ENCODE assay signal across 8 cellular contexts in the genomic region with DNA sequence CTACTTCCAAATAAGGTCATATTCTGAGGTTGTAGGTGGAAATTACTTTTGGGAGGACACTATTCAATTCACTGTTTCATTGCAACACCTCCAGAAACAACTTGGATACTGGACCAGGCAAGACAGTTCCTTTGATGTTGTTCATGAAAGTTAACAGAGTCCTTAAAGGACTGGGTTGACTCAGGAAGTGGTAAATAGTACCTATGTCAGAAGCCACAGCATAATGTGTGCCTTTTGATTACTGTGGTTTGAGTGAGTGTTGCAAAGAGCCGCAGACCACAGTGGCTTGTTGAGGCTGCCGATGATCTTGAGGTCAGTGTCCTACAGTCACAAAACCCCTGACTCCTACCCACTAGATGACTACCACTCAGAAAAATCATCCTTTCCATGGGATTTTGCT. TPM values are rescaled to one million over a fixed set of nuclear protein-coding genes. Genes with fewer than 3 reads are reported as not detected.
DNase-seq lines count a peak whose midpoint lies in the region; ATAC-seq and TF ChIP-seq lines count a peak whose summit lies in the region.

No MANE protein-coding gene starts in this region.

- no peaks in the 10 kb centered on the region for H3K36me3 Mint-ChIP-seq in endothelial cell (ENCODE audit: low read depth, unreplicated experiment)

- H3K4me3 Mint-ChIP-seq in endothelial cell (ENCODE audit: unreplicated experiment), result no peak overlapping the region

- peak; percentile 98 for ATAC-seq in GM21447 (IDR thresholded peaks at IDR 0.05; ENCODE audit: unreplicated experiment)

- no peak for TF ChIP-seq CTCF in endothelial cell (IDR thresholded peaks at IDR 0.05; ENCODE audit: unreplicated experiment)

- no peaks in the 10 kb centered on the region for H3K4me1 Mint-ChIP-seq in endothelial cell (ENCODE audit: unreplicated experiment)

- peaks cover 1% of the 10 kb centered on the region for H3K27me3 Mint-ChIP-seq in endothelial cell (ENCODE audit: unreplicated experiment)

- H3K9me3 Mint-ChIP-seq in endothelial cell (ENCODE audit: unreplicated experiment), result no peaks in the 10 kb centered on the region

- no peak overlapping the region for H3K27ac Mint-ChIP-seq in endothelial cell (ENCODE audit: unreplicated experiment)

- DNase-seq in CMK (ENCODE audit: low read depth) (peak; percentile 59), KG1 (lab: John Stamatoyannopoulos, UW) (peak; percentile 61), activated T-cell treated with anti-CD3 and anti-CD28 coated beads for 1 hour (ENCODE audit: low read depth) (peak; percentile 9), endothelial cell (ENCODE audit: low spot score) (no peak), NCI-H1092 treated with DMSO at 0.1 percent for 48 hours (lab: John Stamatoyannopoulos, UW) (no peak), substantia nigra (lab: John Stamatoyannopoulos, UW) (no peak)
- DNase-seq in stimulated activated CD8-positive, alpha-beta memory T cell treated with anti-CD3 and anti-CD28 coated beads, Interleukin-12 subunit alpha, Interleukin-12 subunit beta, amount 100 ng/mL, for 1 hour (ENCODE audit: low read depth), result peak; percentile 30

- H3K27ac ChIP-seq in substantia nigra (ENCODE audit: low read depth, low read length, poor library complexity, severe bottlenecking), result no peak overlapping the region

RNA-seq across cellular contexts. Expression of gene IL20RA, which starts 10.9 kb away (rescaled TPM):
- 0.10 TPM for total RNA-seq in endothelial cell (ENCODE audit: unreplicated experiment)

Comparison
In these comparisons a context has a peak if more than half of its experiments do, and no peak if none do; other contexts are left out.
1. DNase-seq: peak in CMK (single experiment), KG1 (single experiment), activated T-cell treated with anti-CD3 and anti-CD28 coated beads for 1 hour (single experiment) and stimulated activated CD8-positive, alpha-beta memory T cell treated with anti-CD3 and anti-CD28 coated beads, Interleukin-12 subunit alpha, Interleukin-12 subunit beta, amount 100 ng/mL, for 1 hour (single experiment); none in endothelial cell (single experiment), NCI-H1092 treated with DMSO at 0.1 percent for 48 hours (single experiment) and substantia nigra (0 of 49).